16 cellular contexts compared by ENCODE assay signal in the genomic region with DNA sequence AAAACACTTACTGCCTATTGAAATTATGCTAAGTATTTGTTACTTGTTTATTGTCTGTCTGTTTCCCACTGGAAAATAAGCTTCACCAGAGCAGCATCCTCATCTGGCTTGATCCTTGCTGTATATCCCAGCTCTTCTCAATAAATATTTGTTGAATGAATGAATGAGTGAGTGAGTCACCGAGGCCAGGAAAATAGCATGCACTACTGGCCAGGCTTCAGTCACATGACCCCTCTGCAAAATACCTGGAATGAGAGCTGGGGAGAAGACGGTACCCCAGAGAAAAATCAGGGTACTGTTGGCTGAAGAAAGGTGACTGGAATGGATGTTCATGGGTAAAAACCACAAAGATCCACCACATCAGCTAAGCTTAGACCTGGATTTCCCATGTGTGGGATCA.
DNase-seq lines count a peak whose midpoint lies in the region; ATAC-seq and TF ChIP-seq lines count a peak whose summit lies in the region.
"Had no signal": no experiment of that assay in that cellular context is flagged by ENCODE, and none has a peak within 500 bp of the region (broad histone marks: within the 10 kb centered on the region; RNA-seq: fewer than 3 reads in every experiment).

No MANE protein-coding gene starts in this region.

- WGBS in IMR-90 (ENCODE audit: extremely low coverage in 2 of 2, insufficient read length in 1 of 2), 2 experiments = no CpG with 5 or more reads among the region's 2 CpGs
- 97% methylated on average over 2 of the region's 2 CpGs for WGBS in hepatocyte (ENCODE audit: low lambda C conversion rate, missing lambda C conversion rate)

- H3K4me3 Mint-ChIP-seq in GM23338 (no peak overlapping the region), Caco-2 (ENCODE audit: unreplicated experiment) (no peak overlapping the region)
- H3K4me3 Mint-ChIP-seq: CD4-positive, alpha-beta T cell; HFFc6 had no signal

- H3K9me3 ChIP-seq in IMR-90 (ENCODE audit: control insufficient read depth, insufficient read depth, low read length) = no peaks in the 10 kb centered on the region
- no peaks in the 10 kb centered on the region for H3K9me3 ChIP-seq in hepatocyte (ENCODE audit: low read depth)
- H3K9me3 ChIP-seq in Caco-2 = no peaks in the 10 kb centered on the region
- no peaks in the 10 kb centered on the region for H3K9me3 ChIP-seq in uterus

- H3K36me3 Mint-ChIP-seq in GM23338 (ENCODE audit: low read depth) = no peaks in the 10 kb centered on the region
- H3K36me3 Mint-ChIP-seq in Caco-2 (ENCODE audit: insufficient read depth, unreplicated experiment) = no peaks in the 10 kb centered on the region

- no peak overlapping the region for H3K14ac ChIP-seq in IMR-90 (replicated peaks; ENCODE audit: low read depth, low read length)

- H3K79me1 ChIP-seq in IMR-90 (ENCODE audit: low read depth in 1 of 2, low read length in 2 of 2) = no peaks in the 10 kb centered on the region

- BruUV-seq in IMR-90 (replicated peaks; lab: Mats Ljungman, UMichigan) = no TSS peak
- BruUV-seq in Caco-2 (replicated peaks; lab: Mats Ljungman, UMichigan) = no TSS peak

- H3K79me2 ChIP-seq in GM23338 (replicated peaks; ENCODE audit: insufficient read depth) = no peaks in the 10 kb centered on the region
- no peaks in the 10 kb centered on the region for H3K79me2 ChIP-seq in hepatocyte

- H2AFZ ChIP-seq in GM23338 = no peak overlapping the region
- no peak overlapping the region for H2AFZ ChIP-seq in IMR-90 (replicated peaks; ENCODE audit: low read length, poor library complexity)
- no peak overlapping the region for H2AFZ ChIP-seq in hepatocyte
- H2AFZ ChIP-seq: GM23248 had no signal

- no peak overlapping the region for H2BK5ac ChIP-seq in IMR-90 (ENCODE audit: low read depth, low read length, poor library complexity, severe bottlenecking)

- H4K91ac ChIP-seq in IMR-90 (ENCODE audit: insufficient read depth, low read depth, low read length) = no peak overlapping the region

- H3K4me3 ChIP-seq in GM23338 = no peak overlapping the region
- H3K4me3 ChIP-seq in IMR-90 (ENCODE audit: insufficient read depth, low read depth, low read length) = no peak overlapping the region
- no peak overlapping the region for H3K4me3 ChIP-seq in hepatocyte
- H3K4me3 ChIP-seq in Caco-2 (ENCODE audit: low read depth, low read length) = no peak overlapping the region
- H3K4me3 ChIP-seq in uterus = no peak overlapping the region
- H3K4me3 ChIP-seq: GM12878, GM23248 had no signal

- H3K9me3 Mint-ChIP-seq in GM23338 (no peaks in the 10 kb centered on the region), Caco-2 (ENCODE audit: unreplicated experiment) (no peaks in the 10 kb centered on the region)
- H3K9me3 Mint-ChIP-seq: CD4-positive, alpha-beta T cell; HFFc6 had no signal

- H3K9me2 ChIP-seq in GM23338 (ENCODE audit: insufficient read depth) (no peaks in the 10 kb centered on the region), hepatocyte (replicated peaks; ENCODE audit: insufficient read depth) (no peaks in the 10 kb centered on the region)

- H3K27ac ChIP-seq in GM23338 (ENCODE audit: low read depth) = no peak overlapping the region
- H3K27ac ChIP-seq in IMR-90 (ENCODE audit: insufficient read depth, low read length) = no peak overlapping the region
- peak overlapping the region; percentile 15 for H3K27ac ChIP-seq in hepatocyte
- no peak overlapping the region for H3K27ac ChIP-seq in uterus
- H3K27ac ChIP-seq: C4-2B, GM23248 had no signal

- in situ Hi-C loops in IMR-90 (cut with MboI; ENCODE audit: low sequenced_read_pairs) = no loop called here

- H3K27ac Mint-ChIP-seq in GM23338 = 0 out of 2 replicates have a peak overlapping the region, but pooled peaks have one; percentile 49
- H3K27ac Mint-ChIP-seq in Caco-2 (ENCODE audit: unreplicated experiment) = no peak overlapping the region
- H3K27ac Mint-ChIP-seq: CD4-positive, alpha-beta T cell; HFFc6 had no signal

- H3K4ac ChIP-seq in IMR-90 (ENCODE audit: low read depth, low read length) = no peak overlapping the region

- H3F3A ChIP-seq in GM23338 (replicated peaks; ENCODE audit: low read depth) = no peaks in the 10 kb centered on the region

- dilution Hi-C loops in IMR-90 (cut with HindIII; ENCODE audit: low sequenced_read_pairs, unreplicated experiment) = no loop called here

- POLR2A ChIA-PET in IMR-90 (lab: Charles Lee; ENCODE audit: unreplicated experiment) = no interaction called here
- POLR2A ChIA-PET in Caco-2 (lab: Charles Lee) = no interaction called here

- no peak overlapping the region for H3K56ac ChIP-seq in IMR-90 (ENCODE audit: extremely low read depth, insufficient read depth, low read length)

- H2AK9ac ChIP-seq in IMR-90 (replicated peaks; ENCODE audit: low read depth, low read length, poor library complexity) = no peak overlapping the region

- no peak overlapping the region for H2BK120ac ChIP-seq in IMR-90 (ENCODE audit: low read depth, low read length)

- DNase-seq in GM23338 (ENCODE audit: low spot score) = no peak
- no peak for DNase-seq in IMR-90
- DNase-seq in hepatocyte (ENCODE audit: low spot score) = no peak
- DNase-seq in Caco-2 = no peak
- no peak for DNase-seq in uterus
- no peak for DNase-seq in activated CD8-positive, alpha-beta memory T cell treated with anti-CD3 and anti-CD28 coated beads, Interleukin-2, amount 50 U/mL, for 4 hours
- DNase-seq: AML-193; Calu3; CD4-positive, alpha-beta T cell; DND-41; EL; HFFc6 had no signal

- H3K4me2 ChIP-seq in GM23338 (no peak overlapping the region), IMR-90 (ENCODE audit: low read depth, low read length) (no peak overlapping the region), hepatocyte (no peak overlapping the region)

- no peak overlapping the region for H4K5ac ChIP-seq in IMR-90 (ENCODE audit: low read depth, low read length)

- intact Hi-C loops in IMR-90 (cut with micrococcal nuclease) = no loop called here
- intact Hi-C loops in Caco-2 (cut with micrococcal nuclease; ENCODE audit: unreplicated experiment) = no loop called here
- intact Hi-C loops in uterus (cut with DNase I; ENCODE audit: low total_unique reads) = no loop called here

- H3K18ac ChIP-seq in IMR-90 (ENCODE audit: low read depth, low read length) = no peak overlapping the region

- no peak overlapping the region for H3K9ac ChIP-seq in IMR-90 (ENCODE audit: low read depth, low read length)
- H3K9ac ChIP-seq: GM23248 had no signal

- H3K36me3 ChIP-seq in GM23338 (ENCODE audit: insufficient read depth) = no peaks in the 10 kb centered on the region
- no peaks in the 10 kb centered on the region for H3K36me3 ChIP-seq in IMR-90 (ENCODE audit: control insufficient read depth, insufficient read depth, low read length)
- no peaks in the 10 kb centered on the region for H3K36me3 ChIP-seq in hepatocyte (replicated peaks; ENCODE audit: insufficient read depth, low read depth)
- no peaks in the 10 kb centered on the region for H3K36me3 ChIP-seq in Caco-2 (ENCODE audit: control insufficient read depth, insufficient read depth, low read length)
- H3K36me3 ChIP-seq in uterus = no peaks in the 10 kb centered on the region

- H4K20me1 ChIP-seq in GM23338 (replicated peaks; ENCODE audit: insufficient read depth) = no peaks in the 10 kb centered on the region
- H4K20me1 ChIP-seq in IMR-90 (ENCODE audit: insufficient read depth, low read length) = no peaks in the 10 kb centered on the region
- no peaks in the 10 kb centered on the region for H4K20me1 ChIP-seq in hepatocyte (ENCODE audit: insufficient read depth, poor library complexity, severe bottlenecking)

- ATAC-seq in GM23338 (no peak), IMR-90 (ENCODE audit: low read depth) (no peak)
- ATAC-seq: GM12878, HCT116 had no signal

- no peak overlapping the region for H2AK5ac ChIP-seq in IMR-90 (ENCODE audit: low read depth, low read length)

- TF ChIP-seq RAD21 in IMR-90 (IDR thresholded peaks at IDR 0.05; ENCODE audit: low read length) = no peak

- H3K4me1 Mint-ChIP-seq in GM23338 (no peaks in the 10 kb centered on the region), Caco-2 (ENCODE audit: low read depth, unreplicated experiment) (peaks cover 7% of the 10 kb centered on the region)

- no peak overlapping the region for H2BK15ac ChIP-seq in IMR-90 (ENCODE audit: low read depth, low read length)

- CTCF ChIA-PET in IMR-90 (lab: Yijun Ruan, JAX) (no interaction called here), Caco-2 (lab: Charles Lee) (no interaction called here)

- no peaks in the 10 kb centered on the region for H3K9me1 ChIP-seq in IMR-90 (ENCODE audit: insufficient read depth, low read length)

- no peaks in the 10 kb centered on the region for H3K27me3 ChIP-seq in GM23338 (ENCODE audit: insufficient read depth)
- peaks cover 2% of the 10 kb centered on the region for H3K27me3 ChIP-seq in IMR-90 (ENCODE audit: control insufficient read depth, insufficient read depth, low read length)
- H3K27me3 ChIP-seq in hepatocyte = no peaks in the 10 kb centered on the region
- H3K27me3 ChIP-seq in Caco-2 (replicated peaks; ENCODE audit: control insufficient read depth, insufficient read depth, low read length) = no peaks in the 10 kb centered on the region
- H3K27me3 ChIP-seq in uterus = no peaks in the 10 kb centered on the region

- no peak overlapping the region for H4K8ac ChIP-seq in IMR-90 (ENCODE audit: low read depth in 2 of 2, low read length in 2 of 2)

- TF ChIP-seq POLR2A in IMR-90 (IDR thresholded peaks at IDR 0.05; ENCODE audit: low read depth, low read length) (no peak), uterus (IDR thresholded peaks at IDR 0.05) (no peak)

- TF ChIP-seq CTCF in GM23338 (conservative IDR thresholded peaks at IDR 0.05; ENCODE audit: low read depth in 2 of 2) = no peak
- no peak for TF ChIP-seq CTCF in IMR-90 (conservative IDR thresholded peaks at IDR 0.05; ENCODE audit: low read depth, low read length)
- TF ChIP-seq CTCF in hepatocyte (IDR thresholded peaks at IDR 0.05; ENCODE audit: poor library complexity) = no peak
- no peak for TF ChIP-seq CTCF in Caco-2 (IDR thresholded peaks at IDR 0.05; ENCODE audit: insufficient read depth in 1 of 2, low read depth in 1 of 2, low read length in 1 of 2, severe bottlenecking in 1 of 2, unreplicated experiment in 1 of 2)
- TF ChIP-seq CTCF in uterus (IDR thresholded peaks at IDR 0.05) = no peak

- no peaks in the 10 kb centered on the region for H3K4me1 ChIP-seq in GM23338 (ENCODE audit: insufficient read depth)
- peaks cover 7% of the 10 kb centered on the region for H3K4me1 ChIP-seq in IMR-90 (ENCODE audit: control insufficient read depth, insufficient read depth, low read length)
- H3K4me1 ChIP-seq in hepatocyte (ENCODE audit: insufficient read depth) = peaks cover 18% of the 10 kb centered on the region
- H3K4me1 ChIP-seq in Caco-2 = peaks cover 26% of the 10 kb centered on the region; the same call in 1 of the 2 replicates
- no peaks in the 10 kb centered on the region for H3K4me1 ChIP-seq in uterus

- H3K27me3 Mint-ChIP-seq in GM23338 (ENCODE audit: insufficient read depth, low read depth, poor library complexity) (no peaks in the 10 kb centered on the region), Caco-2 (ENCODE audit: insufficient read depth, unreplicated experiment) (no peaks in the 10 kb centered on the region)
- H3K27me3 Mint-ChIP-seq: CD4-positive, alpha-beta T cell had no signal

- no peak overlapping the region for H3K23ac ChIP-seq in IMR-90 (ENCODE audit: low read depth, low read length)

- H2BK20ac ChIP-seq in IMR-90 (ENCODE audit: low read depth, low read length) = no peak overlapping the region

TF ChIP-seq in GM23338, 12 proteins besides CTCF, POLR2A, EP300 and RAD21 (continues in another document):
- TF ChIP-seq CREB1 (CRISPR knock-in tag; IDR thresholded peaks at IDR 0.05; ENCODE audit: low read depth) = no peak
